In genomic region chr3:23203651-23204111, GRCh38 we compare ENCODE assay signal across 8 cellular contexts. TPM values are rescaled to one million over a fixed set of nuclear protein-coding genes. Genes with fewer than 3 reads are reported as not detected.
A peak's percentile ranks its signal among the peaks of the same experiment; 100 is the strongest.
DNase-seq lines count a peak whose midpoint lies in the region; ATAC-seq and FAIRE-seq lines count a peak whose summit lies in the region.

No MANE protein-coding gene starts in this region.

- peak; percentile 34 for ATAC-seq in GM19395 (IDR thresholded peaks at IDR 0.05; ENCODE audit: unreplicated experiment)

- DNase-seq in AG20443 (ENCODE audit: low spot score) (peak; percentile 41), Kasumi-1 (lab: John Stamatoyannopoulos, UW) (peak; percentile 57 to 65), frontal cortex (ENCODE audit: low spot score in 2 of 2) (peak; percentile 10 to 46), nucleus accumbens (lab: John Stamatoyannopoulos, UW) (peak in 39 of 56 donors; percentile 4 to 76 (median 47)), SKM-1 (lab: John Stamatoyannopoulos, UW; ENCODE audit: unreplicated experiment) (no peak)
- DNase-seq in activated T-cell treated with anti-CD3 and anti-CD28 coated beads, Interleukin-2, amount 50 U/mL, for 48 hours, result peak; percentile 34 to 46
- no peak for DNase-seq in NK-92 treated with Interleukin-12 subunit alpha and Interleukin-12 subunit beta, amount 100 ng/mL, for 24 hours (lab: John Stamatoyannopoulos, UW)

- FAIRE-seq in frontal cortex (lab: Jason Lieb, UNC), result no peak

RNA-seq across cellular contexts. Expression of gene UBE2E2, which starts 0.6 kb away (rescaled TPM):
- total RNA-seq in frontal cortex, result 54.2 TPM

Comparison
In these comparisons a context has a peak if more than half of its experiments do, and no peak if none do; other contexts are left out.
1. DNase-seq: peak in AG20443 (single experiment), Kasumi-1 (2 of 2), activated T-cell treated with anti-CD3 and anti-CD28 coated beads, Interleukin-2, amount 50 U/mL, for 48 hours (2 of 2), frontal cortex (2 of 2) and nucleus accumbens (39 of 56); none in NK-92 treated with Interleukin-12 subunit alpha and Interleukin-12 subunit beta, amount 100 ng/mL, for 24 hours (single experiment) and SKM-1 (single experiment).